ENCODE assay signal across 20 cellular contexts in the genomic region with DNA sequence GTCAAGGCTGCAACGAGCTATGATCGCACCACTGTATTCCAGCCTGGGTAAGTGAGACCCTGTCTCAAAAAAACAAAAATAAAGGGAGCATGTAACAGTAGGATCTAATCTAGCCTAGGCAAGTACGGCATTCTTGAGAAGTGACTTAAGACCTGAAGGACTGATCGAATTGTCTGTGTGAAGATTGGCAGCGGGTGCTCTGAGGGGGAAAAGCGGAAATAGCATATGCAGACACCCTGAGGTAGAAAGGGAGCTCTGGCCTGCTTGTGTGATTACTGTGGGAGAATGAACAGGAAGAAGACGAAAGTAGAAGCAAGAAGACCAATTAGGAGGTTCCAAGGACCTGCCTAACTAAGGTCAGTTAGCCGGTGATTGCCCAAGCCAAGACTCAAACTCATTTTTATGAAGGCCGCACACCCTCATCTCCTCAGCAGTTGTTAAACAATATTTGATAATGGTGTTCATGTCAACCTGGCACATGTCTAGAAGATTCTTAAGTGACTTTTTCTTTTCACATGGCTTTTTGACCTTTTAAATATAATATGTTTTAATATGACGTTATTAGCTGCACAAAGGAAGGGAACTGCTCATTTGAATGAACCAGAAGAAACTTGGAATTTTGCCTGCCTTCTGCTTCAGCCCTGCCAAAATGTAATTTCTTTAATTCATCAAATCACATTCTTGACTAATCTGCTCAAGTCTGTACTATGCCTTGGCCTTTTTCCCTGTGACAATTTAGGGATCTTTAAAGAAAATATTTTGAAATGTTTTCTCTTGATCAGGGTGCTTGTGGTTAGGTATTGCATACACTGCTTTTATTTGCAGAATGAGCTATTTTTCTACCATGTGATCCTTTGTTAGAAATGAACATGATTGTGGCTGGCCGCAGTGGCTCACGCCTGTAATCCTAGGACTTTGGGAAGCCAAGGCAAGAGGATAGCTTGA. TPM values are rescaled to one million over a fixed set of nuclear protein-coding genes. Genes with fewer than 3 reads are reported as not detected.
DNase-seq lines count a peak whose midpoint lies in the region; ATAC-seq, FAIRE-seq and TF ChIP-seq lines count a peak whose summit lies in the region.
"Had no signal": no experiment of that assay in that cellular context is flagged by ENCODE, and none has a peak within 500 bp of the region (broad histone marks: within the 10 kb centered on the region; RNA-seq: fewer than 3 reads in every experiment).

No MANE protein-coding gene starts in this region.

- intact Hi-C loops in pancreas (cut with DNase I) = no loop called here
- intact Hi-C loops in Calu3 (cut with micrococcal nuclease; ENCODE audit: unreplicated experiment) = no loop called here

- H3K9me3 Mint-ChIP-seq in Calu3 (ENCODE audit: low read depth, unreplicated experiment) = no peaks in the 10 kb centered on the region
- H3K9me3 Mint-ChIP-seq: activated CD4-positive, alpha-beta memory T cell treated with anti-CD3 and anti-CD28 coated beads, Interleukin-2, amount 10 ng/mL, durations not matched to agents 7 days and 5 days; activated T-cell treated with anti-CD3 and anti-CD28 coated beads, Interleukin-2, amount 50 U/mL, for 24 hours had no signal

- FAIRE-seq in bronchial epithelial cell (lab: Jason Lieb, UNC) = no peak
- FAIRE-seq in pancreas (lab: Jason Lieb, UNC) = no peak
- FAIRE-seq: RCC 7860 had no signal

- H3K27ac ChIP-seq in RWPE2 (ENCODE audit: poor library complexity, severe bottlenecking) (no peak overlapping the region), foreskin keratinocyte (no peak overlapping the region), pancreas (no peak overlapping the region)
- H3K27ac ChIP-seq: WERI-Rb-1 had no signal

- DNase-seq in RWPE2 (ENCODE audit: low spot score) (no peak), bronchial epithelial cell (ENCODE audit: low read depth) (peak; percentile 82), foreskin keratinocyte (peak in 1 of 2 donors; percentile 75), pancreas (no peak), Calu3 (no peak)
- DNase-seq: activated CD4-positive, alpha-beta memory T cell treated with anti-CD3 and anti-CD28 coated beads, Interleukin-2, amount 10 ng/mL, durations not matched to agents 7 days and 5 days; activated T-cell treated with anti-CD3 and anti-CD28 coated beads, Interleukin-2, amount 50 U/mL, for 24 hours; endodermal cell; HCEC 1CT; islet precursor cell; Karpas-422; NCI-H1417; stimulated activated CD4-positive, alpha-beta T cell treated with anti-CD3 and anti-CD28 coated beads, Interleukin-2, amount 100 ng/mL, for 48 hours; T-helper 1 cell; WERI-Rb-1 had no signal

- H3K9me3 ChIP-seq in RWPE2 (ENCODE audit: severe bottlenecking) (no peaks in the 10 kb centered on the region), pancreas (no peaks in the 10 kb centered on the region)

- CTCF ChIA-PET in Calu3 (lab: Charles Lee) = no interaction called here

- H3K4me3 ChIP-seq in RWPE2 (ENCODE audit: severe bottlenecking) (no peak overlapping the region), bronchial epithelial cell (ENCODE audit: low read depth, low read length) (no peak overlapping the region), pancreas (no peak overlapping the region)

- no peak for TF ChIP-seq CTCF in RWPE2 (IDR thresholded peaks at IDR 0.05; ENCODE audit: poor library complexity, severe bottlenecking)
- no peak for TF ChIP-seq CTCF in bronchial epithelial cell (IDR thresholded peaks at IDR 0.05; ENCODE audit: insufficient read depth, low read length, severe bottlenecking)
- TF ChIP-seq CTCF in foreskin keratinocyte (conservative IDR thresholded peaks at IDR 0.05) = no peak
- no peak for TF ChIP-seq CTCF in pancreas (IDR thresholded peaks at IDR 0.05)
- TF ChIP-seq CTCF in Calu3 (IDR thresholded peaks at IDR 0.05; ENCODE audit: unreplicated experiment) = no peak

- H3K36me3 ChIP-seq in RWPE2 (ENCODE audit: low read depth) (peaks cover 9% of the 10 kb centered on the region), bronchial epithelial cell (ENCODE audit: control insufficient read depth, insufficient read depth, low read length) (peaks cover 2% of the 10 kb centered on the region), pancreas (no peaks in the 10 kb centered on the region)

- peak; percentile 31; the same call in 1 of the 3 replicates for ATAC-seq in RWPE2 (ENCODE audit: low read depth)
- peak; percentile 31 for ATAC-seq in foreskin keratinocyte
- ATAC-seq in pancreas = peak in 3 of 4 donors; percentile 46 to 63 (median 52)
- ATAC-seq in GM21526 (IDR thresholded peaks at IDR 0.05; ENCODE audit: low FRiP score, unreplicated experiment) = no peak
- no peak for ATAC-seq in HG03045 (IDR thresholded peaks at IDR 0.05; ENCODE audit: unreplicated experiment)
- ATAC-seq in GM18858 (IDR thresholded peaks at IDR 0.05; ENCODE audit: unreplicated experiment) = no peak

- no peaks in the 10 kb centered on the region for H3K27me3 ChIP-seq in RWPE2 (ENCODE audit: insufficient read depth, poor library complexity, severe bottlenecking)
- no peaks in the 10 kb centered on the region for H3K27me3 ChIP-seq in bronchial epithelial cell (ENCODE audit: control insufficient read depth, insufficient read depth, low read length)
- H3K27me3 ChIP-seq in foreskin keratinocyte = no peaks in the 10 kb centered on the region
- H3K27me3 ChIP-seq in pancreas = no peaks in the 10 kb centered on the region

- 68 to 70% methylated on average over 12 of the region's 12 CpGs for WGBS in pancreas, 2 donors

- no peaks in the 10 kb centered on the region for H3K4me1 Mint-ChIP-seq in Calu3 (ENCODE audit: low read depth, unreplicated experiment)

- no peak overlapping the region for H3K4me3 Mint-ChIP-seq in Calu3 (ENCODE audit: low read depth, unreplicated experiment)
- H3K4me3 Mint-ChIP-seq: activated CD4-positive, alpha-beta memory T cell treated with anti-CD3 and anti-CD28 coated beads, Interleukin-2, amount 10 ng/mL, durations not matched to agents 7 days and 5 days; activated naive CD8-positive, alpha-beta T cell; activated T-cell treated with anti-CD3 and anti-CD28 coated beads, Interleukin-2, amount 50 U/mL, for 24 hours; endodermal cell had no signal

- no peak overlapping the region for H3K27ac Mint-ChIP-seq in Calu3 (ENCODE audit: unreplicated experiment)
- H3K27ac Mint-ChIP-seq: activated CD4-positive, alpha-beta memory T cell treated with anti-CD3 and anti-CD28 coated beads, Interleukin-2, amount 10 ng/mL, durations not matched to agents 7 days and 5 days; activated naive CD8-positive, alpha-beta T cell; activated T-cell treated with anti-CD3 and anti-CD28 coated beads, Interleukin-2, amount 50 U/mL, for 24 hours; endodermal cell had no signal

- BruUV-seq in Calu3 (replicated peaks; lab: Mats Ljungman, UMichigan) = no TSS peak

- H3K4me1 ChIP-seq in RWPE2 (ENCODE audit: insufficient read depth, poor library complexity, severe bottlenecking) (peaks cover 27% of the 10 kb centered on the region), foreskin keratinocyte (peaks cover 35% of the 10 kb centered on the region), pancreas (peaks cover 0 to 22% (median 13%) of the 10 kb centered on the region in 3 donors)

- no peaks in the 10 kb centered on the region for H3K36me3 Mint-ChIP-seq in Calu3 (ENCODE audit: insufficient read depth, unreplicated experiment)

- no peaks in the 10 kb centered on the region for H3K27me3 Mint-ChIP-seq in Calu3 (ENCODE audit: unreplicated experiment)

RNA-seq across cellular contexts. Expression of gene KANK1, which starts 47.8 kb away (rescaled TPM):
- total RNA-seq in bronchial epithelial cell (26.9 and 28.0 TPM in 2 replicates), foreskin keratinocyte (62.4 and 81.6 TPM in 2 replicates), pancreas (10 to 100 TPM; 19.2 to 28.2 (median 23.6) TPM), Calu3 (2022) (12.3 and 16.3 TPM in 2 replicates)
- polyA plus RNA-seq in foreskin keratinocyte (27.9 and 37.3 TPM in 2 replicates), pancreas (10 to 100 TPM; 22.1 to 23.6 TPM)

Comparison
In these comparisons a context has a peak if more than half of its experiments do, and no peak if none do; other contexts are left out.
1. ATAC-seq: peak in RWPE2 (single experiment), foreskin keratinocyte (single experiment) and pancreas (3 of 4); none in GM21526 (single experiment), HG03045 (single experiment) and GM18858 (single experiment).